In genomic region chr1:155107309-155108283, GRCh38 we compare ENCODE assay signal across 20 cellular contexts. TPM values are rescaled to one million over a fixed set of nuclear protein-coding genes. Genes with fewer than 3 reads are reported as not detected.
"Had no signal": no experiment of that assay in that cellular context is flagged by ENCODE, and none has a peak within 500 bp of the region (broad histone marks: within the 10 kb centered on the region; RNA-seq: fewer than 3 reads in every experiment).

No MANE protein-coding gene starts in this region.

- H3K9me3 ChIP-seq: pancreas, psoas muscle, right atrium auricular region, vagina had no signal

- ATAC-seq: activated CD4-positive, alpha-beta T cell treated with anti-CD3 and anti-CD28 coated beads for 36 hours; pancreas; psoas muscle; stimulated activated memory B cell treated with anti-CD40 and anti-IgM and Interleukin-4, amounts not matched to agents 10 μg/mL and 1 μg/mL and 100 μg/mL, for 72 hours had no signal

- DNase-seq: activated B cell treated with CpG ODN at 0.5 μM for 24 hours; activated CD4-positive, alpha-beta T cell treated with anti-CD3 and anti-CD28 coated beads for 36 hours; activated CD4-positive, alpha-beta T cell treated with anti-CD3 and anti-CD28 coated beads, Interleukin-2, amount 50 U/mL, for 4 hours; activated CD8-positive, alpha-beta memory T cell treated with anti-CD3 and anti-CD28 coated beads for 24 hours; activated CD8-positive, alpha-beta memory T cell treated with anti-CD3 and anti-CD28 coated beads, Interleukin-2, amount 50 U/mL, for 4 hours; activated naive CD4-positive, alpha-beta T cell treated with Interleukin-2 at 50 U/mL for 16 hours; activated naive CD8-positive, alpha-beta T cell treated with anti-CD3 and anti-CD28 coated beads, Interleukin-2, amount 10 ng/mL, durations not matched to agents 7 days and 5 days; activated T-cell treated with anti-CD3 and anti-CD28 coated beads, Interleukin-2, amount 50 U/mL, for 48 hours; amygdala; effector CD8-positive, alpha-beta T cell; foreskin melanocyte; glutamatergic neuron; hypothalamus; pancreas; psoas muscle; stimulated activated CD4-positive, alpha-beta T cell treated with anti-CD3 and anti-CD28 coated beads, Interleukin-1b, Interleukin-23, amount 100 ng/mL, for 48 hours; T-helper 1 cell had no signal

- H3K27me3 ChIP-seq: pancreas, right atrium auricular region, vagina had no signal

- H3K36me3 ChIP-seq: pancreas, right atrium auricular region, vagina had no signal

- H3K27ac ChIP-seq: pancreas, psoas muscle, right atrium auricular region, vagina had no signal

- H3K4me3 ChIP-seq: pancreas, psoas muscle, right atrium auricular region, vagina had no signal

- H3K4me1 ChIP-seq: vagina had no signal

RNA-seq across cellular contexts. Expression of gene EFNA1, which starts 20.1 kb away (rescaled TPM):
- total RNA-seq: activated B cell treated with CpG ODN at 0.5 μM for 24 hours had no signal
